Comparison of ENCODE assay signal across 16 cellular contexts in genomic region chr10:615583-616152, GRCh38.
DNase-seq lines count a peak whose midpoint lies in the region; ATAC-seq, FAIRE-seq and TF ChIP-seq lines count a peak whose summit lies in the region.
"Had no signal": no experiment of that assay in that cellular context is flagged by ENCODE, and none has a peak within 500 bp of the region (broad histone marks: within the 10 kb centered on the region; RNA-seq: fewer than 3 reads in every experiment).

No MANE protein-coding gene starts in this region.

- no peak for ATAC-seq in GM18907 (IDR thresholded peaks at IDR 0.05; ENCODE audit: unreplicated experiment)
- ATAC-seq: body of pancreas; stimulated activated naive CD8-positive, alpha-beta T cell treated with anti-CD3 and anti-CD28 coated beads, Interleukin-15, Interleukin-2, amounts not matched to agents 100 U/mL and 50 U/mL, for 24 hours had no signal

- no peak for FAIRE-seq in H54 (lab: Jason Lieb, UNC)
- FAIRE-seq: D721Med, GM18507, kidney had no signal

- in situ Hi-C loops in KBM-7 (cut with MboI; ENCODE audit: low pct_unique_long_range_greater_than_20kb, low sequenced_read_pairs), result no loop called here

- TF ChIP-seq POLR2A in H54 (IDR thresholded peaks at IDR 0.05; ENCODE audit: low read depth, low read length), result no peak

- DNase-seq in H54 (ENCODE audit: insufficient read length, low spot score) (peak; percentile 25), amniotic stem cell (lab: John Stamatoyannopoulos, UW) (peak; percentile 63), fibroblast of the conjunctiva (ENCODE audit: low read depth) (peak; percentile 60), skeletal muscle cell (ENCODE audit: low read depth) (peak; percentile 83), NCI-H1105 treated with DMSO at 0.1 percent for 48 hours (lab: John Stamatoyannopoulos, UW) (no peak), KBM-7 (no peak)
- no peak for DNase-seq in activated CD8-positive, alpha-beta memory T cell treated with anti-CD3 and anti-CD28 coated beads, Interleukin-2, amount 50 U/mL, for 48 hours
- DNase-seq: Peyer's patch; stimulated activated CD4-positive, alpha-beta T cell treated with anti-CD3 and anti-CD28 coated beads, Interleukin-2, amount 100 ng/mL, for 24 hours; stimulated activated naive CD8-positive, alpha-beta T cell treated with anti-CD3 and anti-CD28 coated beads, Interleukin-15, Interleukin-2, amounts not matched to agents 100 U/mL and 50 U/mL, for 24 hours had no signal

- no peak overlapping the region for H3K4me3 ChIP-seq in skeletal muscle cell (ENCODE audit: low read depth, low read length)
- H3K4me3 ChIP-seq: body of pancreas, esophagus muscularis mucosa, Peyer's patch had no signal

Comparison
In these comparisons a context has a peak if more than half of its experiments do, and no peak if none do; other contexts are left out.
1. DNase-seq: peak in H54 (single experiment), amniotic stem cell (single experiment), fibroblast of the conjunctiva (single experiment) and skeletal muscle cell (single experiment); none in activated CD8-positive, alpha-beta memory T cell treated with anti-CD3 and anti-CD28 coated beads, Interleukin-2, amount 50 U/mL, for 48 hours (single experiment), NCI-H1105 treated with DMSO at 0.1 percent for 48 hours (single experiment) and KBM-7 (single experiment).